1 cellular context compared by ENCODE assay signal in the genomic region with DNA sequence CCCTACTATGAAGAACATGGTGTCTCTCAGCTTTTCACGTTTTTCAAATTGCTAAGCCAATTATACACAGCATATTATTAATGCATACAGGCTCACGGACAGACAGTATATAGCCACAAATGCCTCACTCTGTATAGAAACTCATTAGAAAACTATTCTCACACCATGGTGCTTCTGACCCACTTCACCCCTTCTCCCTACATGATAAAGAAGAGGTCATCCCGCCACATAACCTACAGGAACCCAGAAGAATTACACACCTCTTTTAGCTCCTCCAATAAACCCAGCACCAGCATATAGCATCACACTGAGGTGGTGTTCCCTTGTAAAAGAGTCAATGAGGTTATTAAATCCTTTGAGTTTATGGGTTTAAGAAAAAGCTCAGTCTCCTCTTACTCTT.
TF ChIP-seq lines count a peak whose summit lies in the region.

No MANE protein-coding gene starts in this region.

TF ChIP-seq in GM23338, 12 proteins besides CTCF, POLR2A, EP300 and RAD21 (continued from another document):
- no peak for TF ChIP-seq POLR2AphosphoS5 (IDR thresholded peaks at IDR 0.05; ENCODE audit: low read depth)
